In genomic region chr2:8803658-8804379, GRCh38 we compare ENCODE assay signal across 8 cellular contexts. TPM values are rescaled to one million over a fixed set of nuclear protein-coding genes. Genes with fewer than 3 reads are reported as not detected.
DNase-seq lines count a peak whose midpoint lies in the region; ATAC-seq and TF ChIP-seq lines count a peak whose summit lies in the region.

No MANE protein-coding gene starts in this region.

- peak overlapping the region; percentile 82 to 90 (median 88) for H3K27ac ChIP-seq in gastrocnemius medialis

- no peak overlapping the region for H3K4me3 ChIP-seq in gastrocnemius medialis

- H3K36me3 Mint-ChIP-seq in dendritic cell treated with granulocyte-macrophage colony-stimulating factor and Interleukin-4, amounts not matched to agents 40 ng/mL and 50 ng/mL, for 4 days (ENCODE audit: low read depth), result peaks cover 82% of the 10 kb centered on the region

- H3K27ac Mint-ChIP-seq in dendritic cell treated with granulocyte-macrophage colony-stimulating factor and Interleukin-4, amounts not matched to agents 40 ng/mL and 50 ng/mL, for 4 days, result peak overlapping the region; percentile 61

- intact Hi-C loops in dendritic cell treated with granulocyte-macrophage colony-stimulating factor and Interleukin-4, amounts not matched to agents 40 ng/mL and 50 ng/mL, for 4 days (cut with micrococcal nuclease), result no loop called here
- intact Hi-C loops in gastrocnemius medialis (cut with DNase I; ENCODE audit: low total_unique reads), result loop anchor here (1.0 to 2.0 kb wide), 3 partner anchors 9 to 125 kb away; no protein-coding TSS in a partner anchor

- peaks cover 14% of the 10 kb centered on the region for H3K4me1 Mint-ChIP-seq in dendritic cell treated with granulocyte-macrophage colony-stimulating factor and Interleukin-4, amounts not matched to agents 40 ng/mL and 50 ng/mL, for 4 days (ENCODE audit: low read depth)

- H3K4me3 Mint-ChIP-seq in dendritic cell treated with granulocyte-macrophage colony-stimulating factor and Interleukin-4, amounts not matched to agents 40 ng/mL and 50 ng/mL, for 4 days, result no peak overlapping the region

- DNase-seq in DMS 273 (lab: John Stamatoyannopoulos, UW; ENCODE audit: unreplicated experiment) (peak; percentile 90), GM19240 (ENCODE audit: insufficient read length, low spot score) (peak; percentile 30), SHP77 treated with DMSO at 0.1 percent for 48 hours (lab: John Stamatoyannopoulos, UW) (peak; percentile 99), gastrocnemius medialis (peak; percentile 84 to 92), T-helper 9 cell (no peak), mesenteric fat pad (ENCODE audit: low spot score) (no peak)

- no peaks in the 10 kb centered on the region for H3K27me3 Mint-ChIP-seq in dendritic cell treated with granulocyte-macrophage colony-stimulating factor and Interleukin-4, amounts not matched to agents 40 ng/mL and 50 ng/mL, for 4 days

- ATAC-seq in HG03175 (IDR thresholded peaks at IDR 0.05; ENCODE audit: unreplicated experiment) (peak; percentile 96), gastrocnemius medialis (peak; percentile 98)

- no peaks in the 10 kb centered on the region for H3K9me3 ChIP-seq in gastrocnemius medialis

- no peak for TF ChIP-seq POLR2A in gastrocnemius medialis (IDR thresholded peaks at IDR 0.05)

- peaks cover 0 to 48% of the 10 kb centered on the region in 2 donors for H3K36me3 ChIP-seq in gastrocnemius medialis

- peak in 3 of 5 experiments; percentile 11 to 31 (median 28) for TF ChIP-seq CTCF in gastrocnemius medialis (IDR thresholded peaks at IDR 0.05 in 4 of 5, conservative IDR thresholded peaks at IDR 0.05 in 1 of 5)

- H3K9me3 Mint-ChIP-seq in dendritic cell treated with granulocyte-macrophage colony-stimulating factor and Interleukin-4, amounts not matched to agents 40 ng/mL and 50 ng/mL, for 4 days, result no peaks in the 10 kb centered on the region

- in situ Hi-C loops in gastrocnemius medialis (cut with MboI; ENCODE audit: low sequenced_read_pairs in 4 of 4), result no loop called here

- H3K4me1 ChIP-seq in gastrocnemius medialis, result peaks cover 28 to 31% of the 10 kb centered on the region in 2 donors

- no peaks in the 10 kb centered on the region for H3K27me3 ChIP-seq in gastrocnemius medialis

RNA-seq across cellular contexts. Expression of gene KIDINS220, which starts 33.6 kb away (rescaled TPM):
- 10 to 100 TPM; 57.8 to 78.9 (median 59.1) TPM for total RNA-seq in gastrocnemius medialis
- 47.7 TPM for total RNA-seq in mesenteric fat pad

Comparison
In these comparisons a context has a peak if more than half of its experiments do, and no peak if none do; other contexts are left out.
1. DNase-seq: peak in DMS 273 (single experiment), GM19240 (single experiment), SHP77 treated with DMSO at 0.1 percent for 48 hours (single experiment) and gastrocnemius medialis (2 of 2); none in T-helper 9 cell (single experiment) and mesenteric fat pad (single experiment).